Comparison of ENCODE assay signal across 1 cellular context in the genomic region with DNA sequence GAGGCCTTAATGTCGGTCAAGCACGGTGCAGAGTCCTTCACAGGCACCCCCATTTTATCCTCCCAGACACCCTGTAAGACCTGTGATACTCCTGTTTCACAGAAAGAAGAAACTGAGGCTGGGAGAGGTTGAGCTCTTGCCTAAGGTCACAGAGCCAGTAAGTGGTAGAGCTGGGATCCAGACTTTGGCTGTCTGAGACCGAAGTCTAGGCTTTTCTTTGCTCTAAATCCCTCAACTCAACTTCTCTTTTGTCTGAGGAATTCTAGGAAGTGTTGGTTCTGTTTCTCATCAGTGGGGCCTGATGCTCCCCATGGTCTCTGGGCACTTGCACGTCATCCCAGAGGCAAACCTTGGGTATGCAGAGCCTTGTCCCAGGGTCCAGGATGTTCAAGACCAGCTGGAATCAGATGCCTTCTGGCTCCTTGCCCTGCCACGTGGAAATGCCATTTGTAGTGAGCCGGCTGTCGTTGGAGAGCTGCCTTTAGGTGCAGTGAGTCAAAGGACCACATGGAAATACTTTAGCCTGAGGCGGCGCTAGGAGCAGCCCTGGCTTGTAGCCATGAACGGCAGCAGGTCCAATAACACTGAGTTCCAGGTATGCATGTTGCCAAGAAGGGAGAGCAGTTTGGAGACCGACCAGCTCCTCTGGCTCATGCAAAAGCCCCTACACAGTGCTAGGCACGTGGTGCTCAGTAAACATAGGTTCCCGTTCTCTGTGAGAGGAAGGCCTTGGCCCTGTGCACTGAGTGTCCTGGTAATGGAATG.
TF ChIP-seq lines count a peak whose summit lies in the region.

No MANE protein-coding gene starts in this region.

TF ChIP-seq in GM23338, 12 proteins besides CTCF, POLR2A, EP300 and RAD21 (continued from another document):
- TF ChIP-seq REST (IDR thresholded peaks at IDR 0.05; ENCODE audit: unreplicated experiment) (no peak), ETS1 (IDR thresholded peaks at IDR 0.05) (no peak), EZH2phosphoT487 (IDR thresholded peaks at IDR 0.05; ENCODE audit: unreplicated experiment) (no peak), POLR2AphosphoS5 (IDR thresholded peaks at IDR 0.05; ENCODE audit: low read depth) (no peak)
